ENCODE assay signal across 8 cellular contexts in the genomic region with DNA sequence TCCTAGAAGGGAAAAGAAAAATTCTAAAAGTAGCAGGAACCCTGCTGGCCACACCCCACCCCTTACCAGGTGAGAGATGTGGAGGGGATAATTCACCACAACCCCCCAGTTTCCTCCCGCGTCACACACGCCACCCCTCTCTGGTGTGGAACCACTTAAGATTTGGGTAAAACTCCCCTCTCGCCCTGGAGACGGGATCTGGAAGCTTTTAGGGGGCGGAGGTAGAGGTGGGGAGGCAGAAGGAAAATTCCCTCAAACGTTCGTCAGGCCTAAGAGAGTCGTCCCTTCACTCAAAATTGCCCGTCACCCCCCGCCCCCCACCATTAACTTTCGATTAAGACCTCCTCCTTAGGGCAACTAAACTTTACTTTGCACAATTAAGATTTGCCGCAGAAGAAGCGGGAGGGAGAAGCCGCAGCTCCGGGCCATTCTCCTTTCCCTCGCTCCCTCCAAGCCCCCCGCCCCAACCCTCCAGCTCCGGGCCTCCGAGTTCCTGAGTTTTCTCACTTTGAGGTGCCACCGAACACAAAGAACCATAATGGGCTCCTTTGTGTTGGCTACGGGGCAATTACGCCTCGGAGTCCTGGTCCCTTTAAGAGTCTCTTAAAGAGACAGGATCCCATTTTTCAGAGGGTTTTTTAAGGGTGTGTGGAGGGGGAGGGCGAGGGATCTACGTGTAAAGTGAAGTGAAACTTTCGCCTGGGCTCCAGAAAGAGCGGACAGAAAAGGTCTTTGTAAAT. TPM values are rescaled to one million over a fixed set of nuclear protein-coding genes. Genes with fewer than 3 reads are reported as not detected.
A peak's percentile ranks its signal among the peaks of the same experiment; 100 is the strongest.
DNase-seq lines count a peak whose midpoint lies in the region; ATAC-seq, FAIRE-seq and TF ChIP-seq lines count a peak whose summit lies in the region.

No MANE protein-coding gene starts in this region.

- DNase-seq in DMS153 (lab: John Stamatoyannopoulos, UW) = peak; percentile 14
- peak; percentile 80 for DNase-seq in HTR-8/SVneo (ENCODE audit: insufficient read length, low spot score)
- peak; percentile 63 for DNase-seq in RPMI7951 (ENCODE audit: low read depth)
- DNase-seq in colonic mucosa = peak; percentile 25
- peak; percentile 35 for DNase-seq in stimulated activated naive B cell treated with anti-CD40 and anti-IgM and Interleukin-4, amounts not matched to agents 10 μg/mL and 1 μg/mL and 100 μg/mL, for 72 hours
- no peak for DNase-seq in SHP77 treated with DMSO at 0.1 percent for 48 hours (lab: John Stamatoyannopoulos, UW)

- H3K36me3 ChIP-seq in colonic mucosa = no peaks in the 10 kb centered on the region

- peaks cover 47 to 54% of the 10 kb centered on the region in 2 donors for H3K27me3 Mint-ChIP-seq in stimulated activated naive B cell treated with anti-CD40 and anti-IgM and Interleukin-4, amounts not matched to agents 10 μg/mL and 1 μg/mL and 100 μg/mL, for 72 hours

- intact Hi-C loops in colonic mucosa (cut with DNase I) = no loop called here

- H3K36me3 Mint-ChIP-seq in stimulated activated naive B cell treated with anti-CD40 and anti-IgM and Interleukin-4, amounts not matched to agents 10 μg/mL and 1 μg/mL and 100 μg/mL, for 72 hours = peaks cover 0 to 5% of the 10 kb centered on the region in 2 donors

- no peak for TF ChIP-seq CTCF in colonic mucosa (IDR thresholded peaks at IDR 0.05)

- H3K4me3 Mint-ChIP-seq in stimulated activated naive B cell treated with anti-CD40 and anti-IgM and Interleukin-4, amounts not matched to agents 10 μg/mL and 1 μg/mL and 100 μg/mL, for 72 hours = peak overlapping the region; percentile 88 to 93

- no peak for FAIRE-seq in HTR-8/SVneo (lab: Jason Lieb, UNC)

- peak; percentile 81 to 83 for ATAC-seq in stimulated activated naive B cell treated with anti-CD40 and anti-IgM and Interleukin-4, amounts not matched to agents 10 μg/mL and 1 μg/mL and 100 μg/mL, for 72 hours (replicated peaks)
- ATAC-seq in GM18519 (IDR thresholded peaks at IDR 0.05; ENCODE audit: low FRiP score, unreplicated experiment) = no peak

- H3K9me3 Mint-ChIP-seq in stimulated activated naive B cell treated with anti-CD40 and anti-IgM and Interleukin-4, amounts not matched to agents 10 μg/mL and 1 μg/mL and 100 μg/mL, for 72 hours = peaks cover 3% of the 10 kb centered on the region in 2 donors

- H3K4me1 ChIP-seq in colonic mucosa = no peaks in the 10 kb centered on the region

- peak overlapping the region; percentile 43 to 63 for H3K9ac ChIP-seq in colonic mucosa (ENCODE audit: low read depth in 2 of 2, low read length in 2 of 2)

- peak overlapping the region; percentile 40 for H3K4me3 ChIP-seq in colonic mucosa

- H3K27ac ChIP-seq in colonic mucosa (peak overlapping the region; percentile 34), layer of hippocampus (ENCODE audit: low read depth, low read length) (peak overlapping the region; percentile 66)

- H3K27ac Mint-ChIP-seq in stimulated activated naive B cell treated with anti-CD40 and anti-IgM and Interleukin-4, amounts not matched to agents 10 μg/mL and 1 μg/mL and 100 μg/mL, for 72 hours = peak overlapping the region; percentile 86

- peaks cover 21 to 34% of the 10 kb centered on the region in 2 donors for H3K4me1 Mint-ChIP-seq in stimulated activated naive B cell treated with anti-CD40 and anti-IgM and Interleukin-4, amounts not matched to agents 10 μg/mL and 1 μg/mL and 100 μg/mL, for 72 hours

- H3K27me3 ChIP-seq in colonic mucosa (peaks cover 19% of the 10 kb centered on the region), layer of hippocampus (ENCODE audit: control insufficient read depth, insufficient read depth, low read length) (peaks cover 11% of the 10 kb centered on the region)

- H3K9me3 ChIP-seq in colonic mucosa = no peaks in the 10 kb centered on the region

RNA-seq across cellular contexts. Expression of a gene that starts 1.0 kb away (rescaled TPM):
- total RNA-seq in RPMI7951 (2014; rRNA removed; shearing (Covaris generic)) = 4.7 and 6.6 TPM in 2 replicates
- 1 to 10 TPM in 1 of 2 donors, under 1 TPM in 1; 0.67 to 2.0 TPM for total RNA-seq in colonic mucosa

RNA-seq across cellular contexts. Expression of a gene that starts 53.1 kb away (rescaled TPM):
- 10.9 and 11.3 TPM in 2 replicates for total RNA-seq in RPMI7951 (2014; rRNA removed; shearing (Covaris generic))
- total RNA-seq in colonic mucosa = 10 to 100 TPM; 30.3 to 33.9 TPM
